2 cellular contexts compared by ENCODE assay signal in the genomic region with DNA sequence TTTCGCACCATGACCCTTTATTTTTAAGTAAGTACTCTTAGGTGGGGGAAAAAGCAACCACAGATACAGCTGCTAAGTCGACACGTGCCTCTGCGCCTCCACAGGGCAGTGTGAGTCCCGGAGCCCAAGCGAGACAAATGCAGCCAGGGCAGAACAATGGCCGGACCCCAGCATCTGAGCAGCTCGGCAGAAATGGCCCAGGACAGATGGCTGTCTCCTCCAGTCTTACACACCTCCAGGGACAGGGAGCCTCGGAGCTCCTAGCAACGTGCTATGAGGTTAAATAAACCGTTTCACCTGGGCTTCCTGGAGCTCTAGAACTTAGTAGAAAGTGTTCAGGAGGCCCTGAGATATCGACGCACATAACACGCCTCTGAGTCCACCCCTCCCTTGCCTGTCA.
TF ChIP-seq lines count a peak whose summit lies in the region.

No MANE protein-coding gene starts in this region.

TF ChIP-seq in GM23338, 12 proteins besides CTCF, POLR2A, EP300 and RAD21 (continues in another document):
- TF ChIP-seq STAT1 (IDR thresholded peaks at IDR 0.05; ENCODE audit: unreplicated experiment) (no peak), EZH2 (IDR thresholded peaks at IDR 0.05; ENCODE audit: low read depth, unreplicated experiment) (no peak), JUNB (IDR thresholded peaks at IDR 0.05; ENCODE audit: unreplicated experiment) (no peak), POLR2AphosphoS5 (IDR thresholded peaks at IDR 0.05; ENCODE audit: low read depth) (no peak), ZNF331 (CRISPR knock-in tag; IDR thresholded peaks at IDR 0.05; ENCODE audit: low read depth) (no peak), REST (IDR thresholded peaks at IDR 0.05; ENCODE audit: unreplicated experiment) (no peak), CREB1 (CRISPR knock-in tag; IDR thresholded peaks at IDR 0.05; ENCODE audit: low read depth) (no peak), ZNF114 (CRISPR knock-in tag; IDR thresholded peaks at IDR 0.05) (no peak)
- TF ChIP-seq, protein P1, sequence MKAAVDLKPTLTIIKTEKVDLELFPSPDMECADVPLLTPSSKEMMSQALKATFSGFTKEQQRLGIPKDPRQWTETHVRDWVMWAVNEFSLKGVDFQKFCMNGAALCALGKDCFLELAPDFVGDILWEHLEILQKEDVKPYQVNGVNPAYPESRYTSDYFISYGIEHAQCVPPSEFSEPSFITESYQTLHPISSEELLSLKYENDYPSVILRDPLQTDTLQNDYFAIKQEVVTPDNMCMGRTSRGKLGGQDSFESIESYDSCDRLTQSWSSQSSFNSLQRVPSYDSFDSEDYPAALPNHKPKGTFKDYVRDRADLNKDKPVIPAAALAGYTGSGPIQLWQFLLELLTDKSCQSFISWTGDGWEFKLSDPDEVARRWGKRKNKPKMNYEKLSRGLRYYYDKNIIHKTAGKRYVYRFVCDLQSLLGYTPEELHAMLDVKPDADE (IDR thresholded peaks at IDR 0.05), result no peak
- TF ChIP-seq, protein P2, sequence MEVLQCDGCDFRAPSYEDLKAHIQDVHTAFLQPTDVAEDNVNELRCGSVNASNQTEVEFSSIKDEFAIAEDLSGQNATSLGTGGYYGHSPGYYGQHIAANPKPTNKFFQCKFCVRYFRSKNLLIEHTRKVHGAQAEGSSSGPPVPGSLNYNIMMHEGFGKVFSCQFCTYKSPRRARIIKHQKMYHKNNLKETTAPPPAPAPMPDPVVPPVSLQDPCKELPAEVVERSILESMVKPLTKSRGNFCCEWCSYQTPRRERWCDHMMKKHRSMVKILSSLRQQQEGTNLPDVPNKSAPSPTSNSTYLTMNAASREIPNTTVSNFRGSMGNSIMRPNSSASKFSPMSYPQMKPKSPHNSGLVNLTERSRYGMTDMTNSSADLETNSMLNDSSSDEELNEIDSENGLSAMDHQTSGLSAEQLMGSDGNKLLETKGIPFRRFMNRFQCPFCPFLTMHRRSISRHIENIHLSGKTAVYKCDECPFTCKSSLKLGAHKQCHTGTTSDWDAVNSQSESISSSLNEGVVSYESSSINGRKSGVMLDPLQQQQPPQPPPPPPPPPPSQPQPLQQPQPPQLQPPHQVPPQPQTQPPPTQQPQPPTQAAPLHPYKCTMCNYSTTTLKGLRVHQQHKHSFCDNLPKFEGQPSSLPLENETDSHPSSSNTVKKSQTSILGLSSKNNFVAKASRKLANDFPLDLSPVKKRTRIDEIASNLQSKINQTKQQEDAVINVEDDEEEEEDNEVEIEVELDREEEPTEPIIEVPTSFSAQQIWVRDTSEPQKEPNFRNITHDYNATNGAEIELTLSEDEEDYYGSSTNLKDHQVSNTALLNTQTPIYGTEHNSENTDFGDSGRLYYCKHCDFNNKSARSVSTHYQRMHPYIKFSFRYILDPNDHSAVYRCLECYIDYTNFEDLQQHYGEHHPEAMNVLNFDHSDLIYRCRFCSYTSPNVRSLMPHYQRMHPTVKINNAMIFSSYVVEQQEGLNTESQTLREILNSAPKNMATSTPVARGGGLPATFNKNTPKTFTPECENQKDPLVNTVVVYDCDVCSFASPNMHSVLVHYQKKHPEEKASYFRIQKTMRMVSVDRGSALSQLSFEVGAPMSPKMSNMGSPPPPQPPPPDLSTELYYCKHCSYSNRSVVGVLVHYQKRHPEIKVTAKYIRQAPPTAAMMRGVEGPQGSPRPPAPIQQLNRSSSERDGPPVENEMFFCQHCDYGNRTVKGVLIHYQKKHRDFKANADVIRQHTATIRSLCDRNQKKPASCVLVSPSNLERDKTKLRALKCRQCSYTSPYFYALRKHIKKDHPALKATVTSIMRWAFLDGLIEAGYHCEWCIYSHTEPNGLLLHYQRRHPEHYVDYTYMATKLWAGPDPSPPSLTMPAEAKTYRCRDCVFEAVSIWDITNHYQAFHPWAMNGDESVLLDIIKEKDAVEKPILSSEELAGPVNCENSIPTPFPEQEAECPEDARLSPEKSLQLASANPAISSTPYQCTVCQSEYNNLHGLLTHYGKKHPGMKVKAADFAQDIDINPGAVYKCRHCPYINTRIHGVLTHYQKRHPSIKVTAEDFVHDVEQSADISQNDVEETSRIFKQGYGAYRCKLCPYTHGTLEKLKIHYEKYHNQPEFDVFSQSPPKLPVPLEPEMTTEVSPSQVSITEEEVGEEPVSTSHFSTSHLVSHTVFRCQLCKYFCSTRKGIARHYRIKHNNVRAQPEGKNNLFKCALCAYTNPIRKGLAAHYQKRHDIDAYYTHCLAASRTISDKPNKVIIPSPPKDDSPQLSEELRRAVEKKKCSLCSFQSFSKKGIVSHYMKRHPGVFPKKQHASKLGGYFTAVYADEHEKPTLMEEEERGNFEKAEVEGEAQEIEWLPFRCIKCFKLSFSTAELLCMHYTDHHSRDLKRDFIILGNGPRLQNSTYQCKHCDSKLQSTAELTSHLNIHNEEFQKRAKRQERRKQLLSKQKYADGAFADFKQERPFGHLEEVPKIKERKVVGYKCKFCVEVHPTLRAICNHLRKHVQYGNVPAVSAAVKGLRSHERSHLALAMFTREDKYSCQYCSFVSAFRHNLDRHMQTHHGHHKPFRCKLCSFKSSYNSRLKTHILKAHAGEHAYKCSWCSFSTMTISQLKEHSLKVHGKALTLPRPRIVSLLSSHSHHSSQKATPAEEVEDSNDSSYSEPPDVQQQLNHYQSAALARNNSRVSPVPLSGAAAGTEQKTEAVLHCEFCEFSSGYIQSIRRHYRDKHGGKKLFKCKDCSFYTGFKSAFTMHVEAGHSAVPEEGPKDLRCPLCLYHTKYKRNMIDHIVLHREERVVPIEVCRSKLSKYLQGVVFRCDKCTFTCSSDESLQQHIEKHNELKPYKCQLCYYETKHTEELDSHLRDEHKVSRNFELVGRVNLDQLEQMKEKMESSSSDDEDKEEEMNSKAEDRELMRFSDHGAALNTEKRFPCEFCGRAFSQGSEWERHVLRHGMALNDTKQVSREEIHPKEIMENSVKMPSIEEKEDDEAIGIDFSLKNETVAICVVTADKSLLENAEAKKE (CRISPR knock-in tag; IDR thresholded peaks at IDR 0.05), result no peak

TF ChIP-seq in H1, 55 proteins besides CTCF, POLR2A, EP300 and RAD21:
- TF ChIP-seq ZNF274 (IDR thresholded peaks at IDR 0.05; ENCODE audit: borderline replicate concordance, extremely low read depth, low read length), result no peak
- TF ChIP-seq GTF2F1 (IDR thresholded peaks at IDR 0.05; ENCODE audit: borderline replicate concordance, low read depth, low read length), result no peak
- TF ChIP-seq CREB1 (IDR thresholded peaks at IDR 0.05), result no peak
- no peak for TF ChIP-seq EGR1 (IDR thresholded peaks at IDR 0.05; ENCODE audit: borderline replicate concordance, low read depth, low read length)
- no peak for TF ChIP-seq BCL11A (IDR thresholded peaks at IDR 0.05; ENCODE audit: low read depth in 2 of 2, low read length in 2 of 2)
- TF ChIP-seq CHD1 (IDR thresholded peaks at IDR 0.05; ENCODE audit: low read depth, low read length), result no peak
